1 cellular context compared by ENCODE assay signal in genomic region chr17:6593371-6593770, GRCh38. TPM values are rescaled to one million over a fixed set of nuclear protein-coding genes. Genes with fewer than 3 reads are reported as not detected.
"Had no signal": no experiment of that assay in that cellular context is flagged by ENCODE, and none has a peak within 500 bp of the region (broad histone marks: within the 10 kb centered on the region; RNA-seq: fewer than 3 reads in every experiment).

No MANE protein-coding gene starts in this region.

RNA-seq across cellular contexts. Expression of gene PITPNM3, which starts 37.0 kb away (rescaled TPM):
- polyA plus RNA-seq: IgD-negative memory B cell had no signal
